In genomic region chr2:11988691-11989465, GRCh38 we compare ENCODE assay signal across 21 cellular contexts.
DNase-seq lines count a peak whose midpoint lies in the region; ATAC-seq and TF ChIP-seq lines count a peak whose summit lies in the region.
"Had no signal": no experiment of that assay in that cellular context is flagged by ENCODE, and none has a peak within 500 bp of the region (broad histone marks: within the 10 kb centered on the region; RNA-seq: fewer than 3 reads in every experiment).

No MANE protein-coding gene starts in this region.

- no peak overlapping the region for H3K4me2 ChIP-seq in fibroblast of lung (ENCODE audit: extremely low read depth, insufficient read depth, low read length)
- H3K4me2 ChIP-seq: BLaER1, GM23338 had no signal

- DNase-seq in adipocyte (ENCODE audit: low read depth), result no peak
- DNase-seq in fibroblast of lung (ENCODE audit: low read depth in 2 of 2), result no peak
- peak; percentile 69 for DNase-seq in left ventricle myocardium superior
- DNase-seq in uterus, result peak; percentile 43 to 49
- no peak for DNase-seq in endothelial cell (ENCODE audit: low spot score)
- no peak for DNase-seq in H7
- no peak for DNase-seq in activated naive CD4-positive, alpha-beta T cell treated with anti-CD3 and anti-CD28 coated beads, Interleukin-2, amount 50 U/mL, for 16 hours
- DNase-seq: CD4-positive, alpha-beta T cell; COR-L47; DMS 273 treated with DMSO at 0.1 percent for 48 hours; DMS79 treated with DMSO at 0.1 percent for 48 hours; HCEC 1CT; KG1; NCI-H1105; NCI-H146; NCI-H2029 treated with DMSO at 0.1 percent for 48 hours; NCI-H226; NCI-H510A treated with DMSO at 0.1 percent for 48 hours; NCI-H774 had no signal

- no peak overlapping the region for H3K9ac ChIP-seq in adipocyte (ENCODE audit: low read length)
- no peak overlapping the region for H3K9ac ChIP-seq in fibroblast of lung (ENCODE audit: insufficient read depth, low read length)
- H3K9ac ChIP-seq: BLaER1 had no signal

- no peak overlapping the region for H3K27ac ChIP-seq in fibroblast of lung (ENCODE audit: insufficient read depth, low read length)
- H3K27ac ChIP-seq in uterus, result peak overlapping the region; percentile 41 to 57
- H3K27ac ChIP-seq: BLaER1 had no signal

- H3K27me3 Mint-ChIP-seq in endothelial cell (ENCODE audit: unreplicated experiment), result peaks cover 2% of the 10 kb centered on the region
- H3K27me3 Mint-ChIP-seq: CD4-positive, alpha-beta T cell had no signal

- H3K27me3 ChIP-seq in adipocyte (replicated peaks; ENCODE audit: control insufficient read depth, insufficient read depth, low read length), result peaks cover 27% of the 10 kb centered on the region
- H3K27me3 ChIP-seq in fibroblast of lung (ENCODE audit: control insufficient read depth, insufficient read depth, low read length), result no peaks in the 10 kb centered on the region
- no peaks in the 10 kb centered on the region for H3K27me3 ChIP-seq in uterus
- H3K27me3 ChIP-seq in H7 (ENCODE audit: control insufficient read depth, insufficient read depth, low read length), result no peaks in the 10 kb centered on the region
- H3K27me3 ChIP-seq: BLaER1 had no signal

- H3K4me3 ChIP-seq in adipocyte (ENCODE audit: low read length) (peak overlapping the region; percentile 42), fibroblast of lung (replicated peaks in 1 of 4; ENCODE audit: control extremely low read depth in 1 of 4, insufficient read depth in 1 of 4, low read depth in 3 of 4, low read length in 4 of 4) (no peak overlapping the region), uterus (no peak overlapping the region), H7 (ENCODE audit: insufficient read depth, low read depth, low read length) (no peak overlapping the region)
- H3K4me3 ChIP-seq: BLaER1, GM23338 had no signal

- H3K4me3 Mint-ChIP-seq in endothelial cell (ENCODE audit: unreplicated experiment), result no peak overlapping the region
- H3K4me3 Mint-ChIP-seq: CD4-positive, alpha-beta T cell; GM23338 had no signal

- intact Hi-C loops in left ventricle myocardium superior (cut with micrococcal nuclease) (no loop called here), uterus (cut with DNase I; ENCODE audit: low total_unique reads) (no loop called here)

- H4K20me1 ChIP-seq in fibroblast of lung (ENCODE audit: control insufficient read depth, extremely low read depth, insufficient read depth, low read length), result no peaks in the 10 kb centered on the region
- H4K20me1 ChIP-seq: BLaER1 had no signal

- no peak for TF ChIP-seq POLR2A in uterus (IDR thresholded peaks at IDR 0.05)

- H3K36me3 ChIP-seq in adipocyte (ENCODE audit: control insufficient read depth, insufficient read depth, low read length, severe bottlenecking), result no peaks in the 10 kb centered on the region
- no peaks in the 10 kb centered on the region for H3K36me3 ChIP-seq in fibroblast of lung (ENCODE audit: control insufficient read depth, insufficient read depth, low read length)
- H3K36me3 ChIP-seq in uterus, result no peaks in the 10 kb centered on the region
- H3K36me3 ChIP-seq in H7 (replicated peaks; ENCODE audit: control insufficient read depth, insufficient read depth, low read length), result no peaks in the 10 kb centered on the region
- H3K36me3 ChIP-seq: BLaER1 had no signal

- no peaks in the 10 kb centered on the region for H3K36me3 Mint-ChIP-seq in endothelial cell (ENCODE audit: low read depth, unreplicated experiment)

- no peaks in the 10 kb centered on the region for H3K79me2 ChIP-seq in fibroblast of lung (ENCODE audit: control insufficient read depth, insufficient read depth, low read length)

- no peaks in the 10 kb centered on the region for H3K9me3 ChIP-seq in adipocyte (ENCODE audit: control insufficient read depth, low read length)
- H3K9me3 ChIP-seq in fibroblast of lung (ENCODE audit: control insufficient read depth, insufficient read depth, low read depth, low read length), result no peaks in the 10 kb centered on the region
- no peaks in the 10 kb centered on the region for H3K9me3 ChIP-seq in uterus

- H3K27ac Mint-ChIP-seq in endothelial cell (ENCODE audit: unreplicated experiment), result no peak overlapping the region
- H3K27ac Mint-ChIP-seq: CD4-positive, alpha-beta T cell; GM23338 had no signal

- H2AFZ ChIP-seq in fibroblast of lung (ENCODE audit: low read length), result peak overlapping the region; percentile 4
- H2AFZ ChIP-seq: GM23338 had no signal

- peak; percentile 84 for ATAC-seq in left ventricle myocardium superior
- ATAC-seq: GM23338 had no signal

- no peak for TF ChIP-seq CTCF in fibroblast of lung (conservative IDR thresholded peaks at IDR 0.05 in 1 of 2, IDR thresholded peaks at IDR 0.05 in 1 of 2; ENCODE audit: low read depth in 1 of 2, low read length in 2 of 2)
- TF ChIP-seq CTCF in uterus (IDR thresholded peaks at IDR 0.05), result no peak
- TF ChIP-seq CTCF in endothelial cell (IDR thresholded peaks at IDR 0.05; ENCODE audit: unreplicated experiment), result no peak

- no peaks in the 10 kb centered on the region for H3K9me3 Mint-ChIP-seq in endothelial cell (ENCODE audit: unreplicated experiment)
- H3K9me3 Mint-ChIP-seq: CD4-positive, alpha-beta T cell had no signal

- H3K4me1 Mint-ChIP-seq in endothelial cell (ENCODE audit: unreplicated experiment), result no peaks in the 10 kb centered on the region

- peaks cover 4% of the 10 kb centered on the region for H3K4me1 ChIP-seq in adipocyte (ENCODE audit: control insufficient read depth, insufficient read depth, low read length)
- H3K4me1 ChIP-seq in fibroblast of lung (ENCODE audit: control insufficient read depth, extremely low read depth, insufficient read depth, low read length), result no peaks in the 10 kb centered on the region
- no peaks in the 10 kb centered on the region for H3K4me1 ChIP-seq in uterus
- H3K4me1 ChIP-seq: BLaER1 had no signal

Comparison
In these comparisons a context has a peak if more than half of its experiments do, and no peak if none do; other contexts are left out.
1. DNase-seq: peak in left ventricle myocardium superior (single experiment) and uterus (2 of 2); none in adipocyte (single experiment), fibroblast of lung (0 of 2), endothelial cell (single experiment), H7 (single experiment) and activated naive CD4-positive, alpha-beta T cell treated with anti-CD3 and anti-CD28 coated beads, Interleukin-2, amount 50 U/mL, for 16 hours (single experiment).